Comparison of ENCODE assay signal across 14 cellular contexts in genomic region chr15:45253330-45253729, GRCh38. TPM values are rescaled to one million over a fixed set of nuclear protein-coding genes. Genes with fewer than 3 reads are reported as not detected.
DNase-seq lines count a peak whose midpoint lies in the region; ATAC-seq and TF ChIP-seq lines count a peak whose summit lies in the region.
"Had no signal": no experiment of that assay in that cellular context is flagged by ENCODE, and none has a peak within 500 bp of the region (broad histone marks: within the 10 kb centered on the region; RNA-seq: fewer than 3 reads in every experiment).

No MANE protein-coding gene starts in this region.

- dilution Hi-C loops in mammary epithelial cell (cut with HindIII; ENCODE audit: low sequenced_read_pairs): no loop called here

- H3K4me1 ChIP-seq in Karpas-422 (ENCODE audit: low read length) (no peaks in the 10 kb centered on the region), mammary epithelial cell (ENCODE audit: insufficient read depth, low read length) (no peaks in the 10 kb centered on the region)
- H3K4me1 ChIP-seq: SJSA1 had no signal

- no peaks in the 10 kb centered on the region for H3K79me2 ChIP-seq in Karpas-422 (ENCODE audit: low read length)
- H3K79me2 ChIP-seq in mammary epithelial cell (ENCODE audit: insufficient read depth, low read length): no peaks in the 10 kb centered on the region

- no peak for ATAC-seq in HG03025 (IDR thresholded peaks at IDR 0.05; ENCODE audit: low FRiP score, unreplicated experiment)

- no peaks in the 10 kb centered on the region for H3K36me3 Mint-ChIP-seq in nephron (ENCODE audit: low read depth)

- H3K27ac Mint-ChIP-seq in nephron: no peak overlapping the region
- H3K27ac Mint-ChIP-seq: activated naive CD4-positive, alpha-beta T cell treated with anti-CD3 and anti-CD28 coated beads, Interleukin-2, amount 50 U/mL, for 24 hours had no signal

- H3K27ac ChIP-seq in Karpas-422 (ENCODE audit: low read length) (no peak overlapping the region), mammary epithelial cell (ENCODE audit: insufficient read depth, low read depth, low read length) (no peak overlapping the region)
- H3K27ac ChIP-seq: SJSA1 had no signal

- H3K4me3 ChIP-seq in Karpas-422 (ENCODE audit: low read length): no peak overlapping the region
- H3K4me3 ChIP-seq in mammary epithelial cell (replicated peaks in 1 of 3; ENCODE audit: insufficient read depth in 1 of 3, low read depth in 2 of 3, low read length in 3 of 3): no peak overlapping the region
- H3K4me3 ChIP-seq: SJSA1, smooth muscle cell had no signal

- no peaks in the 10 kb centered on the region for H4K20me1 ChIP-seq in Karpas-422 (ENCODE audit: insufficient read depth, low read depth, low read length)
- no peaks in the 10 kb centered on the region for H4K20me1 ChIP-seq in mammary epithelial cell (ENCODE audit: insufficient read depth, low read length)

- WGBS in mammary epithelial cell (ENCODE audit: low coverage, missing lambda C conversion rate): 87% methylated on average over 2 of the region's 2 CpGs

- no peaks in the 10 kb centered on the region for H3K4me1 Mint-ChIP-seq in nephron
- H3K4me1 Mint-ChIP-seq: activated naive CD4-positive, alpha-beta T cell treated with anti-CD3 and anti-CD28 coated beads, Interleukin-2, amount 50 U/mL, for 24 hours had no signal

- H3K9me3 Mint-ChIP-seq in nephron: peaks cover 3% of the 10 kb centered on the region
- H3K9me3 Mint-ChIP-seq: activated naive CD4-positive, alpha-beta T cell treated with anti-CD3 and anti-CD28 coated beads, Interleukin-2, amount 50 U/mL, for 24 hours had no signal

- no peaks in the 10 kb centered on the region for H3K9me2 ChIP-seq in Karpas-422 (replicated peaks; ENCODE audit: insufficient read depth, low read length)

- BruUV-seq in mammary epithelial cell (replicated peaks; lab: Mats Ljungman, UMichigan): no TSS peak

- CTCF ChIA-PET in mammary epithelial cell (lab: Charles Lee; ENCODE audit: low non-redundant PET): no interaction called here

- H3K9ac ChIP-seq in Karpas-422 (ENCODE audit: low read length) (no peak overlapping the region), mammary epithelial cell (ENCODE audit: insufficient read depth, low read length) (no peak overlapping the region)

- DNase-seq in ELF-1 (ENCODE audit: low read depth, low spot score): peak; percentile 60
- DNase-seq in Karpas-422: peak; percentile 44
- DNase-seq in mammary epithelial cell: no peak
- no peak for DNase-seq in effector CD8-positive, alpha-beta T cell (lab: John Stamatoyannopoulos, UW)
- no peak for DNase-seq in activated CD4-positive, alpha-beta T cell treated with anti-CD3 and anti-CD28 coated beads for 48 hours
- no peak for DNase-seq in NCI-H187 (lab: John Stamatoyannopoulos, UW)
- DNase-seq: activated CD4-positive, alpha-beta T cell treated with anti-CD3 and anti-CD28 coated beads for 4 hours; NCI-H2227 treated with DMSO at 0.1 percent for 48 hours had no signal

- no peak overlapping the region for H3K4me2 ChIP-seq in Karpas-422 (ENCODE audit: low read depth, low read length, poor library complexity, severe bottlenecking)
- no peak overlapping the region for H3K4me2 ChIP-seq in mammary epithelial cell (ENCODE audit: insufficient read depth, low read depth, low read length)
- H3K4me2 ChIP-seq: smooth muscle cell had no signal

- H3K4me3 Mint-ChIP-seq in nephron: no peak overlapping the region
- H3K4me3 Mint-ChIP-seq: activated naive CD4-positive, alpha-beta T cell treated with anti-CD3 and anti-CD28 coated beads, Interleukin-2, amount 50 U/mL, for 24 hours had no signal

- peak; percentile 21 to 25 for TF ChIP-seq CTCF in mammary epithelial cell (conservative IDR thresholded peaks at IDR 0.05 in 1 of 2, IDR thresholded peaks at IDR 0.05 in 1 of 2; ENCODE audit: extremely low read depth in 1 of 2, insufficient read depth in 1 of 2, low read depth in 1 of 2, low read length in 2 of 2)
- peak in 2 of 3 experiments; percentile 11 to 12 for TF ChIP-seq CTCF in nephron (IDR thresholded peaks at IDR 0.05; ENCODE audit: unreplicated experiment in 3 of 3)

- H3K36me3 ChIP-seq in Karpas-422 (ENCODE audit: insufficient read depth, low read length): no peaks in the 10 kb centered on the region
- no peaks in the 10 kb centered on the region for H3K36me3 ChIP-seq in mammary epithelial cell (ENCODE audit: insufficient read depth, low read length)
- H3K36me3 ChIP-seq: SJSA1 had no signal

- H3K9me3 ChIP-seq in Karpas-422 (ENCODE audit: low read length) (no peaks in the 10 kb centered on the region), mammary epithelial cell (replicated peaks; ENCODE audit: insufficient read depth, low read length) (no peaks in the 10 kb centered on the region)
- H3K9me3 ChIP-seq: SJSA1 had no signal

- no peaks in the 10 kb centered on the region for H3K27me3 ChIP-seq in Karpas-422 (ENCODE audit: low read length)
- H3K27me3 ChIP-seq in mammary epithelial cell (ENCODE audit: insufficient read depth, low read length): no peaks in the 10 kb centered on the region
- H3K27me3 ChIP-seq: SJSA1 had no signal

- intact Hi-C loops in mammary epithelial cell (cut with micrococcal nuclease): no loop called here

- in situ Hi-C loops in mammary epithelial cell (cut with MboI; ENCODE audit: low sequenced_read_pairs in 2 of 2): no loop called here

- H2AFZ ChIP-seq in Karpas-422 (ENCODE audit: low read length) (no peak overlapping the region), mammary epithelial cell (ENCODE audit: low read depth, low read length) (no peak overlapping the region)

- no peaks in the 10 kb centered on the region for H3K27me3 Mint-ChIP-seq in nephron (ENCODE audit: low read depth)
- H3K27me3 Mint-ChIP-seq: activated naive CD4-positive, alpha-beta T cell treated with anti-CD3 and anti-CD28 coated beads, Interleukin-2, amount 50 U/mL, for 24 hours had no signal

RNA-seq across cellular contexts. Expression of gene SLC28A2, which starts 1.3 kb away (rescaled TPM):
- total RNA-seq in Karpas-422 (2014; rRNA removed; shearing (Covaris generic); ENCODE audit: low replicate concordance): not detected in 2 replicates
- not detected for total RNA-seq in mammary epithelial cell
- polyA plus RNA-seq in mammary epithelial cell: not detected
- not detected for polyA minus RNA-seq in mammary epithelial cell
- total RNA-seq: myocyte, SJSA1, smooth muscle cell had no signal
- polyA plus RNA-seq: smooth muscle cell had no signal

Comparison
In these comparisons a context has a peak if more than half of its experiments do, and no peak if none do; other contexts are left out.
1. DNase-seq: peak in ELF-1 (single experiment) and Karpas-422 (single experiment); none in mammary epithelial cell (single experiment), effector CD8-positive, alpha-beta T cell (single experiment), activated CD4-positive, alpha-beta T cell treated with anti-CD3 and anti-CD28 coated beads for 48 hours (single experiment) and NCI-H187 (0 of 2).